In the genomic region with DNA sequence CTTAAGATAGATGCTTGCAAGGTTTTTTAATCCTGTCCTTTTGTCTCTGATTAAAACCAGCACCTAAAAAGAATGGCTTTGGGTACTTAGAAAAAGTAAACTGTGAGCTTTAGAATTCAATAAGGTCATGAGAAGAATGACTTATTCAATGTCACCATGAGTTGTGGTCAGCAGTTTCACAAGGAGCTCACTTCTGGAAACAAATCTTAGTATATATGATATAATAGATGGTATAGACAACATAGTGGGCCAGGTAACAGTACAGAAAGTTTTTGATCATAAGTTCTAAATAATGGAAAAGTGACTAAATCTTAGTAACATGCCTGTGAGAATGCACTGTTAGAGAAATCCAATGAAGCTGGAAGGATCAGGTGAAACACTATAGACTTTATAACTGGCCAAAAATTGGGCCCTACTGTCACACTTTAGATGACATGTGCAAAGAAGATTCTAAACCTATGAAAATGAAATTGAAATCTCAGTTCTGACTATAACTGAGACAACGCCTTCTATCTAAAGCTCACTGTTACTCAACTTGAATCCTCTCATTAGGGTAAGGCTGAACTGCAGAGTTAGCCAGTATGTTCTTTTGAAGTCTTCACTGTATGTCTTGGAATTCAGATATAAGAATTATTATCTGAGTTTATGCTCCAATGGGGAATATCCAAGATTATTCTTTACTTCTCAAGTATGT, we compare ENCODE assay signal across 18 cellular contexts. TPM values are rescaled to one million over a fixed set of nuclear protein-coding genes. Genes with fewer than 3 reads are reported as not detected.
DNase-seq lines count a peak whose midpoint lies in the region; ATAC-seq and TF ChIP-seq lines count a peak whose summit lies in the region.
"Had no signal": no experiment of that assay in that cellular context is flagged by ENCODE, and none has a peak within 500 bp of the region (broad histone marks: within the 10 kb centered on the region; RNA-seq: fewer than 3 reads in every experiment).

No MANE protein-coding gene starts in this region.

- H3K4me1 ChIP-seq in heart left ventricle = no peaks in the 10 kb centered on the region
- H3K4me1 ChIP-seq: gastroesophageal sphincter, psoas muscle had no signal

- H3K27ac ChIP-seq in heart left ventricle = no peak overlapping the region
- H3K27ac ChIP-seq: cardiac muscle cell, gastroesophageal sphincter, psoas muscle had no signal

- TF ChIP-seq CTCF in natural killer cell (IDR thresholded peaks at IDR 0.05) (no peak), heart left ventricle (IDR thresholded peaks at IDR 0.05) (no peak)

- intact Hi-C loops in natural killer cell (cut with micrococcal nuclease) (no loop called here), heart left ventricle (cut with DNase I) (no loop called here)

- no peak overlapping the region for H3K4me3 Mint-ChIP-seq in natural killer cell treated with Interleukin-12 subunit alpha and Interleukin-12 subunit beta and Interleukin-15 and Interleukin-18, amount 100 ng/mL, for 72 hours
- H3K4me3 Mint-ChIP-seq in natural killer cell = no peak overlapping the region

- no peak overlapping the region for H3K4me3 ChIP-seq in heart left ventricle
- H3K4me3 ChIP-seq: cardiac muscle cell, gastroesophageal sphincter, MG63, psoas muscle had no signal

- no peak for TF ChIP-seq POLR2A in heart left ventricle (IDR thresholded peaks at IDR 0.05)

- H3K27me3 Mint-ChIP-seq in natural killer cell treated with Interleukin-12 subunit alpha and Interleukin-12 subunit beta and Interleukin-15 and Interleukin-18, amount 100 ng/mL, for 72 hours = no peaks in the 10 kb centered on the region
- H3K27me3 Mint-ChIP-seq in natural killer cell (ENCODE audit: low read depth in 2 of 2) = no peaks in the 10 kb centered on the region

- H3K27me3 ChIP-seq in heart left ventricle = no peaks in the 10 kb centered on the region
- H3K27me3 ChIP-seq: cardiac muscle cell, gastroesophageal sphincter, MG63 had no signal

- no peaks in the 10 kb centered on the region for H3K9me3 ChIP-seq in heart left ventricle
- H3K9me3 ChIP-seq: gastroesophageal sphincter, MG63, psoas muscle had no signal

- no peak for DNase-seq in natural killer cell treated with Interleukin-12 subunit alpha and Interleukin-12 subunit beta and Interleukin-15 and Interleukin-18, amount 100 ng/mL, for 72 hours (ENCODE audit: low spot score)
- DNase-seq in natural killer cell (no peak), DMS79 treated with DMSO at 0.1 percent for 48 hours (lab: John Stamatoyannopoulos, UW) (no peak), heart left ventricle (no peak), NCI-H510A treated with DMSO at 0.1 percent for 48 hours (lab: John Stamatoyannopoulos, UW) (no peak)
- DNase-seq in stimulated activated naive CD4-positive, alpha-beta T cell treated with Interleukin-2 at 50 U/mL for 16 hours (lab: John Stamatoyannopoulos, UW) = no peak
- DNase-seq: activated CD4-positive, alpha-beta T cell treated with anti-CD3 and anti-CD28 coated beads for 4 hours; activated naive CD4-positive, alpha-beta T cell; MG63; NCI-H2171 treated with DMSO at 0.1 percent for 48 hours; psoas muscle had no signal

- H3K27ac Mint-ChIP-seq in natural killer cell treated with Interleukin-12 subunit alpha and Interleukin-12 subunit beta and Interleukin-15 and Interleukin-18, amount 100 ng/mL, for 72 hours = peak overlapping the region; percentile 20 to 48
- no peak overlapping the region for H3K27ac Mint-ChIP-seq in natural killer cell

- peak; percentile 52 to 88 for ATAC-seq in natural killer cell treated with Interleukin-12 subunit alpha and Interleukin-12 subunit beta and Interleukin-15 and Interleukin-18, amount 100 ng/mL, for 72 hours
- no peak for ATAC-seq in natural killer cell
- ATAC-seq in GM21576 (IDR thresholded peaks at IDR 0.05; ENCODE audit: unreplicated experiment) = peak; percentile 82
- ATAC-seq in HG03108 (IDR thresholded peaks at IDR 0.05; ENCODE audit: unreplicated experiment) = peak; percentile 94
- no peak for ATAC-seq in heart left ventricle
- ATAC-seq: gastroesophageal sphincter, psoas muscle had no signal

- WGBS in heart left ventricle, 4 donors = 96 to 97% (median 97%) methylated on average over 1 of the region's 1 CpG

- H3K36me3 ChIP-seq in heart left ventricle = peaks cover 0 to 85% (median 75%) of the 10 kb centered on the region in 9 donors

- H3K36me3 Mint-ChIP-seq in natural killer cell treated with Interleukin-12 subunit alpha and Interleukin-12 subunit beta and Interleukin-15 and Interleukin-18, amount 100 ng/mL, for 72 hours = peaks cover 21% of the 10 kb centered on the region
- no peaks in the 10 kb centered on the region for H3K36me3 Mint-ChIP-seq in natural killer cell

- H3K9me3 Mint-ChIP-seq in natural killer cell treated with Interleukin-12 subunit alpha and Interleukin-12 subunit beta and Interleukin-15 and Interleukin-18, amount 100 ng/mL, for 72 hours = no peaks in the 10 kb centered on the region
- H3K9me3 Mint-ChIP-seq in natural killer cell = no peaks in the 10 kb centered on the region

- H3K4me1 Mint-ChIP-seq in natural killer cell treated with Interleukin-12 subunit alpha and Interleukin-12 subunit beta and Interleukin-15 and Interleukin-18, amount 100 ng/mL, for 72 hours (ENCODE audit: low read depth in 2 of 2) = peaks cover 5 to 9% of the 10 kb centered on the region in 2 donors
- no peaks in the 10 kb centered on the region for H3K4me1 Mint-ChIP-seq in natural killer cell

RNA-seq across cellular contexts. Expression of a gene that starts 42.4 kb away (rescaled TPM):
- 10 to 100 TPM; 21.4 to 34.4 TPM for total RNA-seq in natural killer cell treated with Interleukin-12 subunit alpha and Interleukin-12 subunit beta and Interleukin-15 and Interleukin-18, amount 100 ng/mL, for 72 hours
- total RNA-seq in natural killer cell = 1 to 10 TPM; 3.4 to 5.4 (median 5.2) TPM
- total RNA-seq in heart left ventricle = 1 to 10 TPM in 5 of 9 donors, under 1 TPM in 3, not detected in 1; 0.55 to 8.2 (median 1.6) TPM
- under 1 TPM; 0.19 to 0.79 TPM for polyA plus RNA-seq in heart left ventricle

RNA-seq across cellular contexts. Expression of a gene that starts 50.7 kb away (rescaled TPM):
- not detected for total RNA-seq in natural killer cell treated with Interleukin-12 subunit alpha and Interleukin-12 subunit beta and Interleukin-15 and Interleukin-18, amount 100 ng/mL, for 72 hours
- total RNA-seq in natural killer cell (not detected), heart left ventricle (not detected)
- polyA plus RNA-seq in heart left ventricle = not detected
- total RNA-seq: cardiac muscle cell, gastroesophageal sphincter, H4, HT-29, kidney epithelial cell had no signal
- polyA plus RNA-seq: cardiac muscle cell had no signal

Comparison
In these comparisons a context has a peak if more than half of its experiments do, and no peak if none do; other contexts are left out.
1. ATAC-seq: peak in natural killer cell treated with Interleukin-12 subunit alpha and Interleukin-12 subunit beta and Interleukin-15 and Interleukin-18, amount 100 ng/mL, for 72 hours (2 of 2), GM21576 (single experiment) and HG03108 (single experiment); none in natural killer cell (0 of 3) and heart left ventricle (0 of 4).
2. H3K27ac Mint-ChIP-seq: peak in natural killer cell treated with Interleukin-12 subunit alpha and Interleukin-12 subunit beta and Interleukin-15 and Interleukin-18, amount 100 ng/mL, for 72 hours (2 of 2); none in natural killer cell (0 of 2).